ENCODE assay signal across 17 cellular contexts in the genomic region with DNA sequence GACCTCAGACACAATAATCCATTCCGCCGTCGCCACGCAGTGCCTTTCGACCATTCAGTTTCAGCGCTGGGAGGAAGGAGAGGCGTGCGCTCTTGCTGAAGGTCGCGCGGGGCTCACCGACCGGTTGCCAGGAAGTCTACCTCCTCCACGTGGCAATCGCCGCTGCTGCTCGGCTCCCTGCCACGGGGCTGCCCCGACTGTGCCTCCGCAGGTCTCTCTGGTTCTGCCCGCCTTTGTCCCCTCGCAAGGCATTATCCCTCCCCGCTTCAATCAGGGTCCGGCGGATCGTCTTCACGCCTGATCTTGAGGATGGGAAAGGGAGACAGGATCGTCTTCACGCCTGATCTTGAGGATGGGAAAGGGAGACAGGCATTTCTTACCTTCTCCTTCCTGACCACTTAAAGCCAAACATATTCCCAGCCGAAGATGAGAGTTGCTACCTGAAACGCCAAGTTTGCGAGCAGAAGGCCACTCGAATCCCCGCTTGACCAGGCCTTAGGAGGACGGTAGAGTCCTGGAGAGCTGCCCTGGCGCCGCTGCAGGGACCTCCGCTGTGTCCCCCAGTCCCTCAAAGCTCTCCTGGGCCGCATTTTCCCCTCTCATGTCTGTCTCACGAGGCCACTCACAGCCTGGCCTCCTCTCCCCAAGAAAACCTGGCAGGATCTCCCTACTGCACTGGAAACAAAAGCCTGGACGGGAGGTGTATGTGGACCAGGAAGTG. TPM values are rescaled to one million over a fixed set of nuclear protein-coding genes. Genes with fewer than 3 reads are reported as not detected.
A peak's percentile ranks its signal among the peaks of the same experiment; 100 is the strongest.
DNase-seq lines count a peak whose midpoint lies in the region; ATAC-seq, FAIRE-seq and TF ChIP-seq lines count a peak whose summit lies in the region.
"Had no signal": no experiment of that assay in that cellular context is flagged by ENCODE, and none has a peak within 500 bp of the region (broad histone marks: within the 10 kb centered on the region; RNA-seq: fewer than 3 reads in every experiment).

No MANE protein-coding gene starts in this region.

- H3K27ac Mint-ChIP-seq in stimulated activated naive CD8-positive, alpha-beta T cell treated with anti-CD3 and anti-CD28 coated beads, Interleukin-15, amount 100 ng/mL, for 72 hours = no peak overlapping the region
- no peak overlapping the region for H3K27ac Mint-ChIP-seq in activated T-cell treated with anti-CD3 and anti-CD28 coated beads, Interleukin-2, amount 50 U/mL, for 24 hours
- H3K27ac Mint-ChIP-seq: T-helper 1 cell treated with Interleukin-12 subunit alpha and Interleukin-12 subunit beta and Interleukin-4 antibody, amounts not matched to agents 30 μg/mL and 1 μg/mL, for 36 hours had no signal

- H3K79me2 ChIP-seq in mesendoderm (ENCODE audit: control insufficient read depth, insufficient read depth, low read length) = no peaks in the 10 kb centered on the region

- H3K79me1 ChIP-seq in mesendoderm (ENCODE audit: low read length) = no peaks in the 10 kb centered on the region

- H3K4me3 ChIP-seq in mesendoderm (ENCODE audit: low read length) = no peak overlapping the region
- no peak overlapping the region for H3K4me3 ChIP-seq in dorsolateral prefrontal cortex
- H3K4me3 ChIP-seq: Peyer's patch, prostate gland had no signal

- H3K4me1 Mint-ChIP-seq in stimulated activated naive CD8-positive, alpha-beta T cell treated with anti-CD3 and anti-CD28 coated beads, Interleukin-15, amount 100 ng/mL, for 72 hours = peaks cover 29% of the 10 kb centered on the region
- H3K4me1 Mint-ChIP-seq in activated T-cell treated with anti-CD3 and anti-CD28 coated beads, Interleukin-2, amount 50 U/mL, for 24 hours (ENCODE audit: low read depth) = peaks cover 23% of the 10 kb centered on the region

- no peak overlapping the region for H2BK15ac ChIP-seq in mesendoderm (replicated peaks; ENCODE audit: low read depth)

- WGBS in mesendoderm (ENCODE audit: extremely low coverage, insufficient coverage, low lambda C conversion rate) = no CpG with 5 or more reads among the region's 41 CpGs

- peaks cover 33% of the 10 kb centered on the region for H3K27me3 Mint-ChIP-seq in stimulated activated naive CD8-positive, alpha-beta T cell treated with anti-CD3 and anti-CD28 coated beads, Interleukin-15, amount 100 ng/mL, for 72 hours
- peaks cover 24% of the 10 kb centered on the region for H3K27me3 Mint-ChIP-seq in activated T-cell treated with anti-CD3 and anti-CD28 coated beads, Interleukin-2, amount 50 U/mL, for 24 hours

- no peaks in the 10 kb centered on the region for H3K27me3 ChIP-seq in mesendoderm (ENCODE audit: insufficient read depth, low read length, poor library complexity)
- H3K27me3 ChIP-seq in dorsolateral prefrontal cortex = no peaks in the 10 kb centered on the region
- H3K27me3 ChIP-seq: Peyer's patch had no signal

- no peak overlapping the region for H4K8ac ChIP-seq in mesendoderm (ENCODE audit: low read depth, low read length)

- peak overlapping the region; percentile 26 to 48 for H3K4me3 Mint-ChIP-seq in stimulated activated naive CD8-positive, alpha-beta T cell treated with anti-CD3 and anti-CD28 coated beads, Interleukin-15, amount 100 ng/mL, for 72 hours
- H3K4me3 Mint-ChIP-seq in activated T-cell treated with anti-CD3 and anti-CD28 coated beads, Interleukin-2, amount 50 U/mL, for 24 hours = no peak overlapping the region
- H3K4me3 Mint-ChIP-seq: T-helper 1 cell treated with Interleukin-12 subunit alpha and Interleukin-12 subunit beta and Interleukin-4 antibody, amounts not matched to agents 30 μg/mL and 1 μg/mL, for 36 hours had no signal

- peak; percentile 62 for FAIRE-seq in urothelium cell line (lab: Jason Lieb, UNC)
- FAIRE-seq: colon had no signal

- no peak overlapping the region for H2BK120ac ChIP-seq in mesendoderm (ENCODE audit: low read depth, low read length)

- H3K9me3 Mint-ChIP-seq in stimulated activated naive CD8-positive, alpha-beta T cell treated with anti-CD3 and anti-CD28 coated beads, Interleukin-15, amount 100 ng/mL, for 72 hours = no peaks in the 10 kb centered on the region
- H3K9me3 Mint-ChIP-seq in activated T-cell treated with anti-CD3 and anti-CD28 coated beads, Interleukin-2, amount 50 U/mL, for 24 hours = no peaks in the 10 kb centered on the region
- H3K9me3 Mint-ChIP-seq: T-helper 1 cell treated with Interleukin-12 subunit alpha and Interleukin-12 subunit beta and Interleukin-4 antibody, amounts not matched to agents 30 μg/mL and 1 μg/mL, for 36 hours had no signal

- H4K5ac ChIP-seq in mesendoderm (ENCODE audit: low read length) = no peak overlapping the region

- H3K36me3 ChIP-seq in mesendoderm (ENCODE audit: control insufficient read depth, insufficient read depth, low read length) = no peaks in the 10 kb centered on the region
- H3K36me3 ChIP-seq: Peyer's patch, prostate gland had no signal

- no peak overlapping the region for H2BK5ac ChIP-seq in mesendoderm (ENCODE audit: low read length)

- H3K23ac ChIP-seq in mesendoderm (ENCODE audit: low read length) = no peak overlapping the region

- peak; percentile 65 for ATAC-seq in stimulated activated naive CD8-positive, alpha-beta T cell treated with anti-CD3 and anti-CD28 coated beads, Interleukin-15, amount 100 ng/mL, for 72 hours
- ATAC-seq in stimulated activated naive CD8-positive, alpha-beta T cell treated with anti-CD3 and anti-CD28 coated beads, Interleukin-15, Interleukin-2, amounts not matched to agents 100 U/mL and 50 U/mL, for 24 hours = no peak

- peak overlapping the region; percentile 22 for H3K18ac ChIP-seq in mesendoderm (ENCODE audit: low read length)

- no peak overlapping the region for H3K9ac ChIP-seq in mesendoderm (ENCODE audit: low read length)

- H3K56ac ChIP-seq in mesendoderm (ENCODE audit: low read length) = peak overlapping the region; percentile 53

- intact Hi-C loops in dorsolateral prefrontal cortex (cut with DNase I) = loop anchor here in 1 of 2 donors (2.0 kb wide), 1 partner anchor 122 kb away; no protein-coding TSS in a partner anchor

- no peak overlapping the region for H2AK5ac ChIP-seq in mesendoderm (ENCODE audit: low read length)

- H3K27ac ChIP-seq in mesendoderm (ENCODE audit: low read depth, low read length) (no peak overlapping the region), dorsolateral prefrontal cortex (peak overlapping the region in 1 of 59 donors; percentile 27)
- H3K27ac ChIP-seq: HL-60, Peyer's patch, prostate gland had no signal

- no peak for TF ChIP-seq CTCF in dorsolateral prefrontal cortex (IDR thresholded peaks at IDR 0.05 in 54 of 56, conservative IDR thresholded peaks at IDR 0.05 in 2 of 56; ENCODE audit: low read depth in 1 of 56, partially characterized antibody in 56 of 56)

- DNase-seq in stimulated activated naive CD8-positive, alpha-beta T cell treated with anti-CD3 and anti-CD28 coated beads, Interleukin-15, amount 100 ng/mL, for 72 hours = peak; percentile 8 to 18
- DNase-seq in stimulated activated naive CD8-positive, alpha-beta T cell treated with anti-CD3 and anti-CD28 coated beads, Interleukin-15, Interleukin-2, amounts not matched to agents 100 U/mL and 50 U/mL, for 24 hours = no peak
- peak; percentile 54 for DNase-seq in activated T-cell treated with anti-CD3 and anti-CD28 coated beads, Interleukin-2, amount 50 U/mL, for 24 hours
- DNase-seq in mesendoderm (no peak), urothelium cell line (ENCODE audit: low spot score) (no peak), dorsolateral prefrontal cortex (no peak), HuH-7 (ENCODE audit: low spot score) (no peak), cerebellum (ENCODE audit: low spot score) (no peak)

- no peak overlapping the region for H3K4me2 ChIP-seq in mesendoderm (ENCODE audit: low read length)

- H3K4ac ChIP-seq in mesendoderm (ENCODE audit: low read depth, low read length) = peak overlapping the region; percentile 38

- H3K36me3 Mint-ChIP-seq in activated T-cell treated with anti-CD3 and anti-CD28 coated beads, Interleukin-2, amount 50 U/mL, for 24 hours (ENCODE audit: low read depth) = no peaks in the 10 kb centered on the region

- H3K4me1 ChIP-seq in mesendoderm (ENCODE audit: control insufficient read depth, low read depth, low read length) = no peaks in the 10 kb centered on the region
- H3K4me1 ChIP-seq: Peyer's patch, prostate gland had no signal

RNA-seq across cellular contexts. Expression of a gene that starts 4.3 kb away (rescaled TPM):
- polyA plus RNA-seq in mesendoderm (2013, experiment 1 of 2) = 0.20 TPM
- 0.17 TPM for polyA plus RNA-seq in mesendoderm (2013, experiment 2 of 2)
- total RNA-seq in dorsolateral prefrontal cortex (1 to 10 TPM in 112 of 120 experiments, under 1 TPM in 5, not detected in 3; 0.46 to 5.7 (median 2.6) TPM), cerebellum (1.5 TPM)
- total RNA-seq: G401, M059J, mononuclear cell, Peyer's patch, prostate gland had no signal
- polyA plus RNA-seq: BJ had no signal

Comparison
In these comparisons a context has a peak if more than half of its experiments do, and no peak if none do; other contexts are left out.
1. DNase-seq: peak in stimulated activated naive CD8-positive, alpha-beta T cell treated with anti-CD3 and anti-CD28 coated beads, Interleukin-15, amount 100 ng/mL, for 72 hours (2 of 2) and activated T-cell treated with anti-CD3 and anti-CD28 coated beads, Interleukin-2, amount 50 U/mL, for 24 hours (single experiment); none in stimulated activated naive CD8-positive, alpha-beta T cell treated with anti-CD3 and anti-CD28 coated beads, Interleukin-15, Interleukin-2, amounts not matched to agents 100 U/mL and 50 U/mL, for 24 hours (single experiment), mesendoderm (single experiment), urothelium cell line (single experiment), dorsolateral prefrontal cortex (0 of 10), HuH-7 (single experiment) and cerebellum (single experiment).